17 cellular contexts compared by ENCODE assay signal in genomic region chr14:72856530-72857264, GRCh38. TPM values are rescaled to one million over a fixed set of nuclear protein-coding genes. Genes with fewer than 3 reads are reported as not detected.
DNase-seq lines count a peak whose midpoint lies in the region; ATAC-seq, FAIRE-seq and TF ChIP-seq lines count a peak whose summit lies in the region.
"Had no signal": no experiment of that assay in that cellular context is flagged by ENCODE, and none has a peak within 500 bp of the region (broad histone marks: within the 10 kb centered on the region; RNA-seq: fewer than 3 reads in every experiment).

No MANE protein-coding gene starts in this region.

- H3K9me1 ChIP-seq in K562 (ENCODE audit: control insufficient read depth, insufficient read depth, low read length), result no peaks in the 10 kb centered on the region

- in situ Hi-C loops in K562 (cut with MboI), result no loop called here
- in situ Hi-C loops in gastrocnemius medialis (cut with MboI; ENCODE audit: low sequenced_read_pairs in 4 of 4), result no loop called here
- in situ Hi-C loops in G401 (cut with HindIII; ENCODE audit: low sequenced_read_pairs), result no loop called here

- no peak for ATAC-seq in K562
- peak in 1 of 2 donors; percentile 31 for ATAC-seq in gastrocnemius medialis
- ATAC-seq: HCT116 had no signal

- intact Hi-C loops in K562 (cut with micrococcal nuclease), result no loop called here
- intact Hi-C loops in gastrocnemius medialis (cut with DNase I; ENCODE audit: low total_unique reads), result no loop called here

- peaks cover 7% of the 10 kb centered on the region for H3K27me3 Mint-ChIP-seq in H9 (ENCODE audit: low read depth)

- H3K23me2 ChIP-seq in H9 (ENCODE audit: insufficient read length, low read depth, low read length, poor library complexity, severe bottlenecking), result no peaks in the 10 kb centered on the region

- H4K8ac ChIP-seq in mesendoderm (ENCODE audit: low read depth, low read length), result no peak overlapping the region
- no peak overlapping the region for H4K8ac ChIP-seq in H9 (replicated peaks; ENCODE audit: insufficient read length, low read depth, low read length)

- H3K9me3 ChIP-seq in K562 (replicated peaks; ENCODE audit: control insufficient read depth, insufficient read depth, low read depth, low read length) (no peaks in the 10 kb centered on the region), gastrocnemius medialis (no peaks in the 10 kb centered on the region), H9 (ENCODE audit: control insufficient read depth, low read depth, low read length) (no peaks in the 10 kb centered on the region)

- H2AFZ ChIP-seq in K562 (ENCODE audit: low read depth, low read length) (no peak overlapping the region), H9 (ENCODE audit: low read length) (no peak overlapping the region)

- no peak overlapping the region for H2BK15ac ChIP-seq in mesendoderm (replicated peaks; ENCODE audit: low read depth)
- H2BK15ac ChIP-seq in H9 (ENCODE audit: low read depth, low read length), result no peak overlapping the region

- no TSS peak for BruUV-seq in K562 (replicated peaks; lab: Mats Ljungman, UMichigan)

- TF ChIP-seq POLR2A in K562 (conservative IDR thresholded peaks at IDR 0.05), result no peak
- no peak for TF ChIP-seq POLR2A in gastrocnemius medialis (IDR thresholded peaks at IDR 0.05)

- peak overlapping the region in 1 of 3 experiments; percentile 70; a peak in 2 of 7 replicates for H3K27ac Mint-ChIP-seq in H9

- POLR2A ChIA-PET in K562 (lab: Yijun Ruan, JAX), result interaction anchor here (0.9 kb wide), 1 partner anchor 14 kb away, joined by 3 read pairs; no protein-coding TSS in a partner anchor

- no peak overlapping the region for H3T11ph ChIP-seq in H9 (ENCODE audit: low read length)

- no peaks in the 10 kb centered on the region for H3K36me3 Mint-ChIP-seq in H9 (ENCODE audit: insufficient read depth in 1 of 3, low read depth in 3 of 3)

- H3K9ac ChIP-seq in K562 (ENCODE audit: insufficient read depth in 1 of 2, low read depth in 2 of 2, low read length in 2 of 2), result no peak overlapping the region
- no peak overlapping the region for H3K9ac ChIP-seq in mesendoderm (ENCODE audit: low read length)
- H3K9ac ChIP-seq in H9 (ENCODE audit: extremely low read depth, insufficient read length, low read length), result no peak overlapping the region

- no peaks in the 10 kb centered on the region for H3K9me3 Mint-ChIP-seq in H9

- no peaks in the 10 kb centered on the region; a peak in 1 of 5 replicates for H3K4me1 ChIP-seq in K562 (replicated peaks in 1 of 2; ENCODE audit: control insufficient read depth in 2 of 2, insufficient read depth in 2 of 2, low read length in 2 of 2)
- H3K4me1 ChIP-seq in mesendoderm (ENCODE audit: control insufficient read depth, low read depth, low read length), result no peaks in the 10 kb centered on the region
- peaks cover 43 to 44% of the 10 kb centered on the region in 2 donors for H3K4me1 ChIP-seq in gastrocnemius medialis
- no peaks in the 10 kb centered on the region for H3K4me1 ChIP-seq in H9 (ENCODE audit: insufficient read depth, low read length)

- CTCF ChIA-PET in K562 (lab: Yijun Ruan, JAX; ENCODE audit: low intra/inter-chr PET ratio), result no interaction called here

- H2BK5ac ChIP-seq in mesendoderm (ENCODE audit: low read length), result no peak overlapping the region
- no peak overlapping the region for H2BK5ac ChIP-seq in H9 (ENCODE audit: insufficient read length, low read length)

- no peak overlapping the region for H3K27ac ChIP-seq in K562 (ENCODE audit: extremely low read depth, low read depth, low read length)
- H3K27ac ChIP-seq in mesendoderm (ENCODE audit: low read depth, low read length), result no peak overlapping the region
- peak overlapping the region; percentile 35 to 79 (median 52) for H3K27ac ChIP-seq in gastrocnemius medialis
- H3K27ac ChIP-seq in H9 (ENCODE audit: insufficient read length, low read depth, low read length), result no peak overlapping the region
- H3K27ac ChIP-seq: 22Rv1 had no signal

- H2BK120ac ChIP-seq in mesendoderm (ENCODE audit: low read depth, low read length) (no peak overlapping the region), H9 (ENCODE audit: low read depth, low read length, poor library complexity, severe bottlenecking) (no peak overlapping the region)

- no peak overlapping the region for H2BK20ac ChIP-seq in H9 (ENCODE audit: low read depth, low read length, poor library complexity, severe bottlenecking)

- 49% methylated on average over 11 of the region's 12 CpGs for WGBS in K562 (ENCODE audit: insufficient coverage, low coverage, missing lambda C conversion rate)
- no CpG with 5 or more reads among the region's 12 CpGs for WGBS in mesendoderm (ENCODE audit: extremely low coverage, insufficient coverage, low lambda C conversion rate)
- WGBS in H9 (ENCODE audit: extremely low coverage, insufficient read length, low lambda C conversion rate), result no CpG with 5 or more reads among the region's 12 CpGs

- no peak overlapping the region for H3K18ac ChIP-seq in mesendoderm (ENCODE audit: low read length)
- H3K18ac ChIP-seq in H9 (ENCODE audit: insufficient read length, low read depth, low read length), result no peak overlapping the region

- TF ChIP-seq CTCF in K562 (IDR thresholded peaks at IDR 0.05 in 2 of 3, conservative IDR thresholded peaks at IDR 0.05 in 1 of 3; ENCODE audit: insufficient read depth in 2 of 3, low read depth in 1 of 3, low read length in 3 of 3), result no peak
- TF ChIP-seq CTCF in gastrocnemius medialis (IDR thresholded peaks at IDR 0.05 in 4 of 5, conservative IDR thresholded peaks at IDR 0.05 in 1 of 5), result no peak
- no peak for TF ChIP-seq CTCF in H9 (conservative IDR thresholded peaks at IDR 0.05)

- no peak for FAIRE-seq in K562 (lab: Jason Lieb, UNC)

- no peaks in the 10 kb centered on the region for H3K79me1 ChIP-seq in mesendoderm (ENCODE audit: low read length)
- H3K79me1 ChIP-seq in H9 (ENCODE audit: insufficient read depth, low read depth, low read length, poor library complexity, severe bottlenecking), result no peaks in the 10 kb centered on the region

- H4K5ac ChIP-seq in mesendoderm (ENCODE audit: low read length), result no peak overlapping the region
- no peak overlapping the region for H4K5ac ChIP-seq in H9 (ENCODE audit: insufficient read length, low read depth, low read length)

- H3K27me3 ChIP-seq in K562 (ENCODE audit: control insufficient read depth in 2 of 2, insufficient read depth in 2 of 2, low read length in 2 of 2), result peaks cover 0 to 6% of the 10 kb centered on the region in 2 experiments; a peak in 1 of 5 replicates
- no peaks in the 10 kb centered on the region for H3K27me3 ChIP-seq in mesendoderm (ENCODE audit: insufficient read depth, low read length, poor library complexity)
- no peaks in the 10 kb centered on the region for H3K27me3 ChIP-seq in gastrocnemius medialis
- H3K27me3 ChIP-seq in H9 (ENCODE audit: insufficient read depth, low read length), result no peaks in the 10 kb centered on the region

- H3K4me3 ChIP-seq in K562 (no peak overlapping the region), mesendoderm (ENCODE audit: low read length) (no peak overlapping the region), gastrocnemius medialis (no peak overlapping the region)

- H3K36me3 ChIP-seq in K562 (ENCODE audit: control insufficient read depth, insufficient read depth, low read length) (no peaks in the 10 kb centered on the region), mesendoderm (ENCODE audit: control insufficient read depth, insufficient read depth, low read length) (no peaks in the 10 kb centered on the region), gastrocnemius medialis (no peaks in the 10 kb centered on the region)

- H3K23ac ChIP-seq in mesendoderm (ENCODE audit: low read length), result no peak overlapping the region
- no peak overlapping the region for H3K23ac ChIP-seq in H9 (ENCODE audit: insufficient read length, low read depth, low read length)

- DNase-seq in NCI-H510A treated with DMSO at 0.1 percent for 48 hours (lab: John Stamatoyannopoulos, UW) (peak; percentile 37), NCI-H510A (lab: John Stamatoyannopoulos, UW) (no peak), K562 (ENCODE audit: extremely low read depth in 1 of 4, low spot score in 3 of 4) (no peak), mesendoderm (peak; percentile 28), gastrocnemius medialis (no peak), HUDEP-2 (lab: John Stamatoyannopoulos, UW; ENCODE audit: unreplicated experiment in 76 of 76) (no peak), G401 (ENCODE audit: low spot score) (no peak), H9 (no peak)
- DNase-seq: C1 segment of cervical spinal cord, MM.1S, NCI-H1105 treated with DMSO at 0.1 percent for 48 hours, NCI-H187, NCI-H446 treated with DMSO at 0.1 percent for 48 hours, NCI-H82, SHP77 treated with DMSO at 0.1 percent for 48 hours had no signal

- H3K56ac ChIP-seq in mesendoderm (ENCODE audit: low read length) (no peak overlapping the region), H9 (ENCODE audit: insufficient read length, low read depth, low read length) (no peak overlapping the region)

- TF ChIP-seq EP300 in K562 (IDR thresholded peaks at IDR 0.05; ENCODE audit: low read length), result no peak

- no peak overlapping the region for H4K91ac ChIP-seq in H9 (ENCODE audit: insufficient read length, low read depth, low read length)

- H3K4me1 Mint-ChIP-seq in H9, result peaks cover 13% of the 10 kb centered on the region in 2 experiments

- H2AK5ac ChIP-seq in mesendoderm (ENCODE audit: low read length), result no peak overlapping the region
- H2AK5ac ChIP-seq in H9 (ENCODE audit: insufficient read length, low read length), result no peak overlapping the region

- H3K4ac ChIP-seq in mesendoderm (ENCODE audit: low read depth, low read length), result no peak overlapping the region
- H3K4ac ChIP-seq in H9 (ENCODE audit: low read depth, low read length), result no peak overlapping the region

- H3K4me3 Mint-ChIP-seq in H9, result no peak overlapping the region

- H2BK12ac ChIP-seq in H9 (ENCODE audit: insufficient read length, low read depth, low read length), result no peak overlapping the region

- H3K14ac ChIP-seq in H9 (ENCODE audit: insufficient read depth, low read length), result no peak overlapping the region

- H4K20me1 ChIP-seq in K562 (replicated peaks; ENCODE audit: control insufficient read depth, insufficient read depth, low read length) (no peaks in the 10 kb centered on the region), H9 (ENCODE audit: control insufficient read depth, insufficient read depth, insufficient read length) (no peaks in the 10 kb centered on the region)

- no peak for TF ChIP-seq RAD21 in K562 (CRISPR knock-in tag; conservative IDR thresholded peaks at IDR 0.05 in 1 of 2, IDR thresholded peaks at IDR 0.05 in 1 of 2)

- H3K79me2 ChIP-seq in K562 (ENCODE audit: control insufficient read depth, insufficient read depth, low read length), result no peaks in the 10 kb centered on the region
- H3K79me2 ChIP-seq in mesendoderm (ENCODE audit: control insufficient read depth, insufficient read depth, low read length), result no peaks in the 10 kb centered on the region
- no peaks in the 10 kb centered on the region for H3K79me2 ChIP-seq in H9 (ENCODE audit: insufficient read depth, low read length)

- H3K4me2 ChIP-seq in K562 (ENCODE audit: insufficient read depth, low read length) (no peak overlapping the region), mesendoderm (ENCODE audit: low read length) (no peak overlapping the region), H9 (ENCODE audit: insufficient read depth, insufficient read length, low read length) (no peak overlapping the region)

RNA-seq across cellular contexts. Expression of gene DPF3, which starts 37.2 kb away (rescaled TPM):
- 6.6 TPM in 2 replicates for total RNA-seq in K562 (2011; cell fraction: chromatin; rRNA removed; ENCODE audit: low replicate concordance)
- total RNA-seq in K562 (2011; cell fraction: nucleolus; rRNA removed), result 4.2 and 4.7 TPM in 2 replicates
- total RNA-seq in K562 (2011; cell fraction: nucleoplasm; rRNA removed), result 3.7 and 5.2 TPM in 2 replicates
- total RNA-seq in K562 (2014; rRNA removed), result 1.0 and 4.9 TPM in 2 replicates
- total RNA-seq in K562 (2014; rRNA removed; fragmentation: Illumina TruSeq; extraction: Trizol), result 0.64 and 1.2 TPM in 2 replicates
- 1.3 and 2.1 TPM in 2 replicates for total RNA-seq in K562 (2015; rRNA removed; fragmentation: Illumina TruSeq; extraction: Trizol)
- 1.1 and 1.7 TPM in 2 replicates for total RNA-seq in K562 (2021)
- 0.64 and 0.78 TPM in 2 replicates for polyA plus RNA-seq in K562 (2011; rRNA removed)
- polyA plus RNA-seq in K562 (2011; cell fraction: cytosol; rRNA removed), result 0.37 and 0.38 TPM in 2 replicates
- 2.2 and 3.4 TPM in 2 replicates for polyA plus RNA-seq in K562 (2011; cell fraction: nucleus; rRNA removed)
- polyA plus RNA-seq in K562 (2012), result 1.0 and 1.3 TPM in 2 replicates
- 1.0 and 1.1 TPM in 2 replicates for polyA plus RNA-seq in K562 (2014; fragmentation: Illumina TruSeq; extraction: Trizol)
- polyA plus RNA-seq in K562 (2014; fragmentation: Nextera tagmentation; extraction: Ambion mirVana), result under 1 TPM; 0.21 to 0.25 TPM
- polyA plus RNA-seq in K562 (2014; rRNA removed), result 1.4 and 1.8 TPM in 2 replicates
- 0.63 and 1.9 TPM in 2 replicates for polyA minus RNA-seq in K562 (2011; rRNA and poly(A)+ RNA removed)
- polyA minus RNA-seq in K562 (2011; cell fraction: cytosol; rRNA and poly(A)+ RNA removed), result not detected in 2 replicates
- 3.1 and 3.9 TPM in 2 replicates for polyA minus RNA-seq in K562 (2011; cell fraction: nucleus; rRNA and poly(A)+ RNA removed)
- polyA plus RNA-seq in mesendoderm (2013, experiment 1 of 2), result 0.15 TPM
- 0.10 TPM for polyA plus RNA-seq in mesendoderm (2013, experiment 2 of 2)
- 10 to 100 TPM; 16.7 to 27.8 (median 20.3) TPM for total RNA-seq in gastrocnemius medialis
- total RNA-seq in G401 (2014; rRNA removed; shearing (Covaris generic)), result not detected in 2 replicates
- total RNA-seq in H9 (2021), result not detected in 2 replicates

Comparison
In these comparisons a context has a peak if more than half of its experiments do, and no peak if none do; other contexts are left out.
1. DNase-seq: peak in NCI-H510A treated with DMSO at 0.1 percent for 48 hours (single experiment) and mesendoderm (single experiment); none in NCI-H510A (single experiment), K562 (0 of 4), gastrocnemius medialis (0 of 2), HUDEP-2 (0 of 76), G401 (single experiment) and H9 (single experiment).
2. H3K27ac ChIP-seq: peak in gastrocnemius medialis (4 of 4); none in K562 (single experiment), mesendoderm (single experiment) and H9 (single experiment).